In the genomic region with DNA sequence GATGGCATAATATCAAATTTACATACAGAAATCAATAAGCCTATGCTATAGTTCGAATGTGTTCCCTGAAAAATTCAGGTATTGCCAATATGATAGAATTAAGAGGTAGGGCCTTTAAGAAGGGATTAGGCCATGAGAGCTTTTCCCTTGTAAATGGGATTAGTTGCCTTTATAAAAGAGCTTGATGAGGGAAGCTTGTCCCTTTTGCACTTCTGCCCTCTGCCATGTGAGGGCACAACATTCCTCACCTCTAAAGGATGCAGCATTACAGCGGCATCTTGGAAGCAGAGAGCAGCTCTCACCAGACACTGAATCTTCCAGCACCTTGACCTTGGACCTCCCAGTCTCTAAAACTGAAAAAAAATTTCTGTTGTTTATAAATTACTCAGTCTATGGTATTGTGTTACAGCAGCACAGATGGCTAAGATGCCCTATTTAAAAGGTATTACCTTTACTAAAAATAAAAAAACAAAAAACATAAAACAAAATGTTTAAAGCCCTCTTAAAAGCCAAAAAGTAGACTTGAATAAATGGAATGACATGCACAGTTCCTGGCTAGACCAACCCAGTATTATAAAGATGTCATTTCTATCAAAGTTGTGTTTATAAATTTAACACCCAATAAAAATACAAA, we compare ENCODE assay signal across 8 cellular contexts.
DNase-seq lines count a peak whose midpoint lies in the region; ATAC-seq, FAIRE-seq and TF ChIP-seq lines count a peak whose summit lies in the region.

No MANE protein-coding gene starts in this region.

- H3K36me3 ChIP-seq in DOHH2 (ENCODE audit: control insufficient read depth, low read length) (no peaks in the 10 kb centered on the region), bronchial epithelial cell (ENCODE audit: control insufficient read depth, insufficient read depth, low read length) (no peaks in the 10 kb centered on the region), gastroesophageal sphincter (no peaks in the 10 kb centered on the region)

- 29 to 45% methylated on average over 2 of the region's 2 CpGs for WGBS in gastroesophageal sphincter (ENCODE audit: low coverage in 1 of 2), 2 donors

- TF ChIP-seq CTCF in DOHH2 (IDR thresholded peaks at IDR 0.05; ENCODE audit: low read depth, low read length, poor library complexity, severe bottlenecking) (peak; percentile 20), LNCaP clone FGC (IDR thresholded peaks at IDR 0.05; ENCODE audit: control insufficient read depth, extremely low read depth, insufficient read depth) (peak; percentile 85), bronchial epithelial cell (IDR thresholded peaks at IDR 0.05; ENCODE audit: insufficient read depth, low read length, severe bottlenecking) (peak; percentile 7), gastroesophageal sphincter (IDR thresholded peaks at IDR 0.05) (no peak)

- DNase-seq in LNCaP clone FGC (ENCODE audit: low read depth) (peak; percentile 35), bronchial epithelial cell (ENCODE audit: low read depth) (peak; percentile 5), midbrain (lab: John Stamatoyannopoulos, UW) (peak; percentile 66), germinal center (ENCODE audit: low spot score) (no peak)
- DNase-seq in activated CD8-positive, alpha-beta memory T cell treated with anti-CD3 and anti-CD28 coated beads, Interleukin-2, amount 50 U/mL, for 48 hours, result no peak

- no peak for FAIRE-seq in bronchial epithelial cell (lab: Jason Lieb, UNC)

- H3K9me3 ChIP-seq in DOHH2 (ENCODE audit: control insufficient read depth, insufficient read depth, low read length) (no peaks in the 10 kb centered on the region), gastroesophageal sphincter (no peaks in the 10 kb centered on the region)

- H4K20me1 ChIP-seq in DOHH2 (ENCODE audit: control insufficient read depth, insufficient read depth, low read depth, low read length), result no peaks in the 10 kb centered on the region

- no peaks in the 10 kb centered on the region for H3K27me3 ChIP-seq in DOHH2 (ENCODE audit: control insufficient read depth, low read length)
- H3K27me3 ChIP-seq in bronchial epithelial cell (ENCODE audit: control insufficient read depth, insufficient read depth, low read length), result no peaks in the 10 kb centered on the region
- no peaks in the 10 kb centered on the region for H3K27me3 ChIP-seq in gastroesophageal sphincter

- ATAC-seq in gastroesophageal sphincter (no peak), GM19035 (IDR thresholded peaks at IDR 0.05; ENCODE audit: unreplicated experiment) (no peak)

- H3K79me2 ChIP-seq in DOHH2 (ENCODE audit: control insufficient read depth, low read length), result no peaks in the 10 kb centered on the region

- TF ChIP-seq EP300 in gastroesophageal sphincter (IDR thresholded peaks at IDR 0.05), result no peak

- H3K4me3 ChIP-seq in DOHH2 (ENCODE audit: low read length), result no peak overlapping the region
- H3K4me3 ChIP-seq in LNCaP clone FGC (ENCODE audit: low read depth, low read length), result no peak overlapping the region
- H3K4me3 ChIP-seq in bronchial epithelial cell (ENCODE audit: low read depth, low read length), result no peak overlapping the region
- H3K4me3 ChIP-seq in gastroesophageal sphincter, result no peak overlapping the region

- no peaks in the 10 kb centered on the region for H3K4me1 ChIP-seq in DOHH2 (ENCODE audit: control insufficient read depth, low read length)
- H3K4me1 ChIP-seq in gastroesophageal sphincter, result no peaks in the 10 kb centered on the region

- no peak overlapping the region for H3K4me2 ChIP-seq in DOHH2 (ENCODE audit: low read length)

- no peak overlapping the region for H3K27ac ChIP-seq in DOHH2 (ENCODE audit: low read depth, low read length)
- no peak overlapping the region for H3K27ac ChIP-seq in gastroesophageal sphincter

- TF ChIP-seq POLR2A in gastroesophageal sphincter (IDR thresholded peaks at IDR 0.05), result no peak

- no peaks in the 10 kb centered on the region for H3K9me2 ChIP-seq in DOHH2 (replicated peaks; ENCODE audit: control insufficient read depth, low read length)

- no peaks in the 10 kb centered on the region for H3F3A ChIP-seq in DOHH2 (ENCODE audit: control insufficient read depth, insufficient read depth)

Comparison
In these comparisons a context has a peak if more than half of its experiments do, and no peak if none do; other contexts are left out.
1. CTCF ChIP-seq: peak in DOHH2 (single experiment), LNCaP clone FGC (single experiment) and bronchial epithelial cell (single experiment); none in gastroesophageal sphincter (0 of 4).
2. DNase-seq: peak in LNCaP clone FGC (single experiment), bronchial epithelial cell (single experiment) and midbrain (single experiment); none in activated CD8-positive, alpha-beta memory T cell treated with anti-CD3 and anti-CD28 coated beads, Interleukin-2, amount 50 U/mL, for 48 hours (single experiment) and germinal center (single experiment).